Comparison of ENCODE assay signal across 15 cellular contexts in genomic region chr17:39775075-39775474, GRCh38. TPM values are rescaled to one million over a fixed set of nuclear protein-coding genes. Genes with fewer than 3 reads are reported as not detected.
DNase-seq lines count a peak whose midpoint lies in the region; TF ChIP-seq lines count a peak whose summit lies in the region.
"Had no signal": no experiment of that assay in that cellular context is flagged by ENCODE, and none has a peak within 500 bp of the region (broad histone marks: within the 10 kb centered on the region; RNA-seq: fewer than 3 reads in every experiment).

No MANE protein-coding gene starts in this region.

- H3K27me3 ChIP-seq in spleen (replicated peaks in 1 of 7), result peaks cover 0 to 5% (median 0%) of the 10 kb centered on the region in 7 donors
- H3K27me3 ChIP-seq: ascending aorta had no signal

- no peak for TF ChIP-seq CTCF in GM12865 (IDR thresholded peaks at IDR 0.05; ENCODE audit: insufficient read depth, low read depth, low read length, missing control alignments)
- no peak for TF ChIP-seq CTCF in spleen (IDR thresholded peaks at IDR 0.05 in 8 of 11, conservative IDR thresholded peaks at IDR 0.05 in 3 of 11)

- H3K36me3 Mint-ChIP-seq in activated naive CD8-positive, alpha-beta T cell, result peaks cover 33% of the 10 kb centered on the region

- H3K27me3 Mint-ChIP-seq in activated naive CD8-positive, alpha-beta T cell, result no peaks in the 10 kb centered on the region

- intact Hi-C loops in spleen (cut with DNase I; ENCODE audit: low total_unique reads), result no loop called here

- peak overlapping the region; percentile 86 for H3K4me3 Mint-ChIP-seq in activated naive CD8-positive, alpha-beta T cell
- H3K4me3 Mint-ChIP-seq: dendritic cell treated with granulocyte-macrophage colony-stimulating factor and Interleukin-4, amounts not matched to agents 40 ng/mL and 50 ng/mL, for 4 days had no signal

- peak overlapping the region; percentile 97 for H3K27ac Mint-ChIP-seq in activated naive CD8-positive, alpha-beta T cell
- H3K27ac Mint-ChIP-seq: dendritic cell treated with granulocyte-macrophage colony-stimulating factor and Interleukin-4, amounts not matched to agents 40 ng/mL and 50 ng/mL, for 4 days had no signal

- peaks cover 91% of the 10 kb centered on the region for H3K4me1 Mint-ChIP-seq in activated naive CD8-positive, alpha-beta T cell (ENCODE audit: low read depth)

- no peaks in the 10 kb centered on the region for H3K9me3 Mint-ChIP-seq in activated naive CD8-positive, alpha-beta T cell (ENCODE audit: low read depth)
- H3K9me3 Mint-ChIP-seq: CD14-positive monocyte; dendritic cell treated with granulocyte-macrophage colony-stimulating factor and Interleukin-4, amounts not matched to agents 40 ng/mL and 50 ng/mL, for 4 days had no signal

- peak overlapping the region; percentile 4 for H3K27ac ChIP-seq in KOPT-K1 (ENCODE audit: low read depth, low read length, poor library complexity, severe bottlenecking)
- peak overlapping the region; percentile 71 to 92 (median 83) for H3K27ac ChIP-seq in spleen
- H3K27ac ChIP-seq: ascending aorta, sigmoid colon had no signal

- DNase-seq in GM12865 (ENCODE audit: low read depth) (peak; percentile 83), spleen (no peak), cerebellum (ENCODE audit: low spot score) (no peak), NOMO-1 treated with dmso at 0.1 percent for 144 hours (lab: John Stamatoyannopoulos, UW; ENCODE audit: unreplicated experiment) (no peak), DMS 273 treated with DMSO at 0.1 percent for 48 hours (lab: John Stamatoyannopoulos, UW) (no peak)
- DNase-seq: NCI-H2081; sigmoid colon; stimulated activated CD4-positive, alpha-beta T cell treated with anti-CD3 and anti-CD28 coated beads, Interleukin-4, amount 100 ng/mL, for 4 hours; stimulated activated naive CD4-positive, alpha-beta T cell had no signal

- H3K4me3 ChIP-seq in GM12865 (ENCODE audit: low read depth, low read length), result peak overlapping the region; percentile 90
- peak overlapping the region in 7 of 8 donors; percentile 36 to 70 (median 40) for H3K4me3 ChIP-seq in spleen
- H3K4me3 ChIP-seq: ascending aorta, lung, sigmoid colon had no signal

- 46 to 73% (median 62%) methylated on average over 3 of the region's 3 CpGs for WGBS in spleen, 5 donors

- H3K36me3 ChIP-seq in KOPT-K1 (ENCODE audit: insufficient read depth, low read length) (no peaks in the 10 kb centered on the region), spleen (peaks cover 0 to 11% (median 0%) of the 10 kb centered on the region in 6 donors)
- H3K36me3 ChIP-seq: ascending aorta, sigmoid colon had no signal

- H3K9me3 ChIP-seq in KOPT-K1 (ENCODE audit: insufficient read depth, low read length, poor library complexity, severe bottlenecking) (no peaks in the 10 kb centered on the region), spleen (no peaks in the 10 kb centered on the region)
- H3K9me3 ChIP-seq: ascending aorta, sigmoid colon had no signal

- TF ChIP-seq POLR2A in spleen (IDR thresholded peaks at IDR 0.05), result no peak

- peaks cover 25 to 100% (median 69%) of the 10 kb centered on the region in 6 donors for H3K4me1 ChIP-seq in spleen
- H3K4me1 ChIP-seq: ascending aorta, sigmoid colon had no signal

RNA-seq across cellular contexts. Expression of gene GRB7, which starts 37.3 kb away (rescaled TPM):
- total RNA-seq in spleen (1 to 10 TPM in 2 of 7 donors, under 1 TPM in 4, not detected in 1; 0.51 to 1.9 (median 0.66) TPM), cerebellum (not detected)
- polyA plus RNA-seq in spleen, result under 1 TPM; 0.04 to 0.19 (median 0.14) TPM
- polyA plus RNA-seq: CD14-positive monocyte had no signal

RNA-seq across cellular contexts. Expression of gene MIEN1, which starts 44.7 kb away (rescaled TPM):
- 10 to 100 TPM; 28.0 to 58.2 (median 40.5) TPM for total RNA-seq in spleen
- polyA plus RNA-seq in spleen, result 10 to 100 TPM; 60.9 to 85.2 (median 78.7) TPM
- total RNA-seq in cerebellum, result 8.4 TPM
